Comparison of ENCODE assay signal across 2 cellular contexts in genomic region chr15:47796339-47796738, GRCh38.
TF ChIP-seq lines count a peak whose summit lies in the region.

No MANE protein-coding gene starts in this region.

TF ChIP-seq in GM23338, 12 proteins besides CTCF, POLR2A, EP300 and RAD21 (continued from another document):
- TF ChIP-seq ZNF462 (CRISPR knock-in tag; IDR thresholded peaks at IDR 0.05), result no peak
- TF ChIP-seq EZH2 (IDR thresholded peaks at IDR 0.05; ENCODE audit: low read depth, unreplicated experiment), result no peak
- no peak for TF ChIP-seq ZNF331 (CRISPR knock-in tag; IDR thresholded peaks at IDR 0.05; ENCODE audit: low read depth)
- TF ChIP-seq REST (IDR thresholded peaks at IDR 0.05; ENCODE audit: unreplicated experiment), result no peak
- TF ChIP-seq ETS1 (IDR thresholded peaks at IDR 0.05), result no peak
- TF ChIP-seq JUNB (IDR thresholded peaks at IDR 0.05; ENCODE audit: unreplicated experiment), result no peak
- no peak for TF ChIP-seq STAT1 (IDR thresholded peaks at IDR 0.05; ENCODE audit: unreplicated experiment)
- TF ChIP-seq CREB1 (CRISPR knock-in tag; IDR thresholded peaks at IDR 0.05; ENCODE audit: low read depth), result no peak
- no peak for TF ChIP-seq NANOG (IDR thresholded peaks at IDR 0.05; ENCODE audit: borderline replicate concordance)

TF ChIP-seq in H1, 55 proteins besides CTCF, POLR2A, EP300 and RAD21 (continued from another document):
- no peak for TF ChIP-seq ATF2 (IDR thresholded peaks at IDR 0.05; ENCODE audit: low read length)
- no peak for TF ChIP-seq E2F6 (IDR thresholded peaks at IDR 0.05)
- no peak for TF ChIP-seq SP1 (IDR thresholded peaks at IDR 0.05; ENCODE audit: low read depth, low read length)
- no peak for TF ChIP-seq CTBP2 (IDR thresholded peaks at IDR 0.05; ENCODE audit: borderline replicate concordance, insufficient read depth, insufficient read length, low read length)
- no peak for TF ChIP-seq CHD7 (IDR thresholded peaks at IDR 0.05; ENCODE audit: insufficient replicate concordance, low read length)
- TF ChIP-seq EZH2 (IDR thresholded peaks at IDR 0.05; ENCODE audit: low read depth, low read length, severe bottlenecking), result no peak
- TF ChIP-seq ZNF274 (IDR thresholded peaks at IDR 0.05; ENCODE audit: borderline replicate concordance, extremely low read depth, low read length), result no peak
- no peak for TF ChIP-seq EGR1 (IDR thresholded peaks at IDR 0.05; ENCODE audit: borderline replicate concordance, low read depth, low read length)
- no peak for TF ChIP-seq NANOG (IDR thresholded peaks at IDR 0.05; ENCODE audit: insufficient read depth, low read depth, low read length, poor library complexity, severe bottlenecking)
- TF ChIP-seq KDM4A (IDR thresholded peaks at IDR 0.05; ENCODE audit: low read depth, low read length, severe bottlenecking), result no peak
- TF ChIP-seq POU5F1 (IDR thresholded peaks at IDR 0.05; ENCODE audit: low read depth, low read length), result no peak
- TF ChIP-seq KDM5A (IDR thresholded peaks at IDR 0.05; ENCODE audit: low read length), result no peak
- TF ChIP-seq TAF7 (optimal IDR thresholded peaks at IDR 0.05; ENCODE audit: borderline replicate concordance, low read depth, low read length), result no peak
- no peak for TF ChIP-seq SUZ12 (IDR thresholded peaks at IDR 0.05; ENCODE audit: low read length)
- TF ChIP-seq HDAC6 (IDR thresholded peaks at IDR 0.05; ENCODE audit: low read depth, low read length), result no peak
- no peak for TF ChIP-seq RNF2 (IDR thresholded peaks at IDR 0.05; ENCODE audit: borderline replicate concordance, low read depth, low read length, missing control alignments, poor library complexity, severe bottlenecking)
- no peak for TF ChIP-seq RFX5 (IDR thresholded peaks at IDR 0.05; ENCODE audit: borderline replicate concordance, low read depth, low read length)
- TF ChIP-seq SP2 (IDR thresholded peaks at IDR 0.05; ENCODE audit: low read length), result no peak
